Comparison of ENCODE assay signal across 10 cellular contexts in the genomic region with DNA sequence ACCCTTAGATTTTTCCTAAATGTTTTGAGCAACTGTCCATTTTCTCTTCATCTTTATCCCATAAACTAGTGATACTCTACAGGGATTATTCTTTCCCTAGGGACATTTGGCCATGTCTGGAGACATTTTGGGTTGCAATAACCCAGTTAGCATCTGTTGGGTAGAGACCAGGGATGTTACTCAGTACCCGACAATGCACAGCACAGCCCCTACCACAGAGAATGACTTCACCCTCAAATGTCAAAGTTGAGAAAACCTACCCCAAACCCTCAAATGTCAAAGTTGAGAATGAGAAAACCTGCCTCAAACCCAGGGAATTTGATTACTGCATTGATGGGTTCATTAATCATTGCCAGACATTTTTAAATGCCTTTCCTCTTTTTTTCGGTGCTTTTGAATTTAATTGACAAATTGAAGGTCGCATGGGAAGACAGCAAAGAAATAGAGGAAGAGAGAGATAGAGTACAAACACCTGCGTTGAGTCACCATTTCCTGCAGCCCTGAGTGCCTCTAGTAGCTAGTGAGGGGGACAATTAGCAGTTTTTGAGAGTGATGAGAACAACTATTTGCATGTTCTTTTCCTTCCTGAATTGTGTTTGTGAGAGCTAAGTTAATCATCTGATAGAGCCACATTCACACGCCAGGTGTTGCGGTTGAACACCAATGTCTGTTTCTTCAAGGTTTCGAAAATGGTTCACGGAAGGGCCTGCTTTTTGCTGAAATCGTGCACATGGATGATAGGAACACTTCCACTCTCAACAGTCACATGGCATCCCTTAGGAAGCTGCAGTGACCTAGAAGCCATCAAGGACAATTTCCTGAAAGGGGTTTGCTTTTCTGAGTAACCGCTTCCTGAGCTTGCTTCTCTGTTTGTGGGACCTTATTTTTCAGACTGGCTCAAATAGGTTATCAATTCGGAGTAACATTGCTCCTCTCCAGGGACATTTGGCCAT.
A peak's percentile ranks its signal among the peaks of the same experiment; 100 is the strongest.
DNase-seq lines count a peak whose midpoint lies in the region; ATAC-seq and TF ChIP-seq lines count a peak whose summit lies in the region.
"Had no signal": no experiment of that assay in that cellular context is flagged by ENCODE, and none has a peak within 500 bp of the region (broad histone marks: within the 10 kb centered on the region; RNA-seq: fewer than 3 reads in every experiment).

No MANE protein-coding gene starts in this region.

- no peak overlapping the region for H2AFZ ChIP-seq in neural progenitor cell (replicated peaks)
- H2AFZ ChIP-seq: hepatocyte had no signal

- H3F3A ChIP-seq in neural progenitor cell (ENCODE audit: low read depth), result no peaks in the 10 kb centered on the region

- peak; percentile 29 for DNase-seq in stimulated activated naive B cell treated with anti-CD40 and anti-IgM and Interleukin-4, amounts not matched to agents 10 μg/mL and 1 μg/mL and 100 μg/mL, for 72 hours
- DNase-seq in cerebellar nuclear complex (lab: John Stamatoyannopoulos, UW) (no peak), pons (ENCODE audit: low spot score) (no peak), neural progenitor cell (ENCODE audit: low spot score) (no peak)
- DNase-seq: Kasumi-1; stimulated activated CD4-positive, alpha-beta T cell treated with anti-CD3 and anti-CD28 coated beads, Interleukin-2, amount 100 ng/mL, for 24 hours had no signal

- no peak overlapping the region for H3K4me3 ChIP-seq in neural progenitor cell
- H3K4me3 ChIP-seq: hepatocyte had no signal

- peak; percentile 97 for ATAC-seq in GM19035 (IDR thresholded peaks at IDR 0.05; ENCODE audit: unreplicated experiment)
- peak; percentile 93 for ATAC-seq in GM21786 (IDR thresholded peaks at IDR 0.05; ENCODE audit: unreplicated experiment)
- ATAC-seq in HG03442 (IDR thresholded peaks at IDR 0.05; ENCODE audit: unreplicated experiment), result peak; percentile 95
- ATAC-seq in stimulated activated naive B cell treated with anti-CD40 and anti-IgM and Interleukin-4, amounts not matched to agents 10 μg/mL and 1 μg/mL and 100 μg/mL, for 72 hours (replicated peaks), result peak; percentile 97 to 98

- no peak overlapping the region for H3K27ac ChIP-seq in neural progenitor cell
- H3K27ac ChIP-seq: hepatocyte had no signal

- peaks cover 0 to 1% of the 10 kb centered on the region in 2 donors for H3K9me3 Mint-ChIP-seq in stimulated activated naive B cell treated with anti-CD40 and anti-IgM and Interleukin-4, amounts not matched to agents 10 μg/mL and 1 μg/mL and 100 μg/mL, for 72 hours
- no peaks in the 10 kb centered on the region for H3K9me3 Mint-ChIP-seq in neural progenitor cell

- H3K9me3 ChIP-seq in neural progenitor cell (ENCODE audit: low read depth), result peaks cover 3% of the 10 kb centered on the region

- no peak overlapping the region for H3K4me2 ChIP-seq in neural progenitor cell
- H3K4me2 ChIP-seq: hepatocyte had no signal

- peak overlapping the region in 1 of 2 donors; percentile 48 for H3K4me3 Mint-ChIP-seq in stimulated activated naive B cell treated with anti-CD40 and anti-IgM and Interleukin-4, amounts not matched to agents 10 μg/mL and 1 μg/mL and 100 μg/mL, for 72 hours
- H3K4me3 Mint-ChIP-seq in neural progenitor cell, result no peak overlapping the region

- H3K79me2 ChIP-seq in neural progenitor cell (ENCODE audit: low read depth), result no peaks in the 10 kb centered on the region
- H3K79me2 ChIP-seq: hepatocyte had no signal

- H3K4me1 ChIP-seq in neural progenitor cell, result no peaks in the 10 kb centered on the region

- TF ChIP-seq CTCF in neural progenitor cell (IDR thresholded peaks at IDR 0.05), result no peak

- H4K20me1 ChIP-seq in neural progenitor cell (ENCODE audit: low read depth), result no peaks in the 10 kb centered on the region

- H3K36me3 ChIP-seq in neural progenitor cell, result no peaks in the 10 kb centered on the region

- no peaks in the 10 kb centered on the region for H3K36me3 Mint-ChIP-seq in stimulated activated naive B cell treated with anti-CD40 and anti-IgM and Interleukin-4, amounts not matched to agents 10 μg/mL and 1 μg/mL and 100 μg/mL, for 72 hours
- H3K36me3 Mint-ChIP-seq in neural progenitor cell, result no peaks in the 10 kb centered on the region

- no peaks in the 10 kb centered on the region for H3K27me3 ChIP-seq in neural progenitor cell
- H3K27me3 ChIP-seq: hepatocyte had no signal

- H3K27ac Mint-ChIP-seq in stimulated activated naive B cell treated with anti-CD40 and anti-IgM and Interleukin-4, amounts not matched to agents 10 μg/mL and 1 μg/mL and 100 μg/mL, for 72 hours, result peak overlapping the region; percentile 82
- no peak overlapping the region for H3K27ac Mint-ChIP-seq in neural progenitor cell

- H3K9ac ChIP-seq in neural progenitor cell, result no peak overlapping the region

- no peaks in the 10 kb centered on the region for H3K27me3 Mint-ChIP-seq in stimulated activated naive B cell treated with anti-CD40 and anti-IgM and Interleukin-4, amounts not matched to agents 10 μg/mL and 1 μg/mL and 100 μg/mL, for 72 hours
- no peaks in the 10 kb centered on the region for H3K27me3 Mint-ChIP-seq in neural progenitor cell (ENCODE audit: insufficient read depth, low read depth)

- H3K4me1 Mint-ChIP-seq in stimulated activated naive B cell treated with anti-CD40 and anti-IgM and Interleukin-4, amounts not matched to agents 10 μg/mL and 1 μg/mL and 100 μg/mL, for 72 hours, result peaks cover 10 to 13% of the 10 kb centered on the region in 2 donors
- no peaks in the 10 kb centered on the region for H3K4me1 Mint-ChIP-seq in neural progenitor cell
